1 cellular context compared by ENCODE assay signal in genomic region chr12:54935235-54935951, GRCh38.
TF ChIP-seq lines count a peak whose summit lies in the region.

No MANE protein-coding gene starts in this region.

TF ChIP-seq in GM12878, 131 proteins besides CTCF, POLR2A, EP300 and RAD21 (continued from another document):
- TF ChIP-seq SKIL (IDR thresholded peaks at IDR 0.05; ENCODE audit: low read depth, poor library complexity, severe bottlenecking) (peak; percentile 58), IKZF2 (IDR thresholded peaks at IDR 0.05) (peak in 1 of 2 experiments; percentile 22; a peak in 1 of 4 replicates)
